In the genomic region with DNA sequence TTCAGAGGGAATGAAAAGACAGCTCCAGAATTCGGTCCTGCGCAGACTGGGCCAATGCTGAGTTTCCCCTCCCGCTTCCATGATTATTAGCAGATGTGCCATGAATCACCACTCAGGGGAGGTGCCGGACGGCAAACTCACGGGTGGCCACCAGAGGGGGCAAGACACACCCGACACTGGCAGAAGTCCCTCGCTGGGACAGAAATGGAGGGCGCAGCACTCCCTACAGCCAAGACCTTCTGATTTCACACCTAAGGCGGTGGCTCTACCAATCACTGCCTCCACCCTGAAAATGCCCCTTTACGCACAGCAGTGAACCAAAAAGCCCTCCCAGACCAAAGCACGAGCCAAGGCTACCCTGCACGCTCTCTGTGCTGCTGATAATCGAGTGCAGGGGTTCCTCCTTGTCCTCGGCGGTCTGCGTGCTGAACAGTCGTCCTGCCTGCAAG, we compare ENCODE assay signal across 8 cellular contexts. TPM values are rescaled to one million over a fixed set of nuclear protein-coding genes. Genes with fewer than 3 reads are reported as not detected.
DNase-seq lines count a peak whose midpoint lies in the region; ATAC-seq and TF ChIP-seq lines count a peak whose summit lies in the region.

No MANE protein-coding gene starts in this region.

- H3K27me3 Mint-ChIP-seq in activated naive CD8-positive, alpha-beta T cell treated with anti-CD3 and anti-CD28 coated beads for 36 hours, result no peaks in the 10 kb centered on the region

- H3K4me3 Mint-ChIP-seq in activated naive CD8-positive, alpha-beta T cell treated with anti-CD3 and anti-CD28 coated beads for 36 hours, result no peak overlapping the region

- H3K36me3 ChIP-seq in BLaER1 treated with 17β-estradiol and CSF1 and Interleukin-3, amounts not matched to agents 10 nM and 100 nM, result peaks cover 42 to 68% (median 58%) of the 10 kb centered on the region in 11 experiments
- H3K36me3 ChIP-seq in SU-DHL-6 (ENCODE audit: low read length), result peaks cover 12% of the 10 kb centered on the region; the same call in 1 of the 2 replicates
- no peaks in the 10 kb centered on the region for H3K36me3 ChIP-seq in parathyroid adenoma (ENCODE audit: control insufficient read depth, insufficient read depth, low read length)
- H3K36me3 ChIP-seq in thoracic aorta, result peaks cover 12% of the 10 kb centered on the region

- H3K27me3 ChIP-seq in BLaER1 treated with 17β-estradiol and CSF1 and Interleukin-3, amounts not matched to agents 10 nM and 100 nM, result no peaks in the 10 kb centered on the region; a peak in 2 of 22 replicates
- no peaks in the 10 kb centered on the region for H3K27me3 ChIP-seq in SU-DHL-6 (ENCODE audit: low read length)
- H3K27me3 ChIP-seq in parathyroid adenoma (ENCODE audit: control insufficient read depth, insufficient read depth, low read length), result no peaks in the 10 kb centered on the region
- H3K27me3 ChIP-seq in thoracic aorta (replicated peaks; ENCODE audit: insufficient read depth), result no peaks in the 10 kb centered on the region

- no peaks in the 10 kb centered on the region for H3K9me3 Mint-ChIP-seq in activated naive CD8-positive, alpha-beta T cell treated with anti-CD3 and anti-CD28 coated beads for 36 hours

- TF ChIP-seq POLR2A in NB4 (IDR thresholded peaks at IDR 0.05; ENCODE audit: extremely low read depth, insufficient read length), result no peak

- H4K20me1 ChIP-seq in BLaER1 treated with 17β-estradiol and CSF1 and Interleukin-3, amounts not matched to agents 10 nM and 100 nM, result peaks cover 0 to 76% (median 57%) of the 10 kb centered on the region in 11 experiments; a peak in 21 of 22 replicates
- H4K20me1 ChIP-seq in SU-DHL-6 (ENCODE audit: low read depth, low read length), result no peaks in the 10 kb centered on the region

- H3K4me2 ChIP-seq in BLaER1 treated with 17β-estradiol and CSF1 and Interleukin-3, amounts not matched to agents 10 nM and 100 nM, result peak overlapping the region; percentile 39 to 80 (median 60)
- H3K4me2 ChIP-seq in SU-DHL-6 (ENCODE audit: low read depth, low read length, poor library complexity, severe bottlenecking) (no peak overlapping the region), parathyroid adenoma (ENCODE audit: low read length) (no peak overlapping the region)

- H3K4me3 ChIP-seq in BLaER1 treated with 17β-estradiol and CSF1 and Interleukin-3, amounts not matched to agents 10 nM and 100 nM, result no peak overlapping the region
- H3K4me3 ChIP-seq in NB4 (ENCODE audit: low read depth, low read length), result no peak overlapping the region
- no peak overlapping the region for H3K4me3 ChIP-seq in SU-DHL-6 (ENCODE audit: insufficient read depth, low read length, poor library complexity, severe bottlenecking)
- H3K4me3 ChIP-seq in parathyroid adenoma (ENCODE audit: low read depth, low read length), result no peak overlapping the region
- peak overlapping the region; percentile 67 for H3K4me3 ChIP-seq in thoracic aorta

- no peaks in the 10 kb centered on the region for H3K9me2 ChIP-seq in SU-DHL-6 (replicated peaks; ENCODE audit: insufficient read depth, low read length)

- peak; percentile 83 for DNase-seq in NB4 (ENCODE audit: low read depth)
- peak; percentile 82 for DNase-seq in activated naive CD8-positive, alpha-beta T cell treated with anti-CD3 and anti-CD28 coated beads for 36 hours
- DNase-seq in head of caudate nucleus, result peak; percentile 84 to 97 (median 94)
- DNase-seq in thoracic aorta (ENCODE audit: low spot score), result peak; percentile 71

- intact Hi-C loops in head of caudate nucleus (cut with DNase I), result loop anchor here (5.0 kb wide), 1 partner anchor 187 kb away; no protein-coding TSS in a partner anchor

- H3K36me3 Mint-ChIP-seq in activated naive CD8-positive, alpha-beta T cell treated with anti-CD3 and anti-CD28 coated beads for 36 hours, result peaks cover 35% of the 10 kb centered on the region

- no peaks in the 10 kb centered on the region for H3K9me3 ChIP-seq in BLaER1 treated with 17β-estradiol and CSF1 and Interleukin-3, amounts not matched to agents 10 nM and 100 nM (replicated peaks in 1 of 11)
- H3K9me3 ChIP-seq in SU-DHL-6 (ENCODE audit: insufficient read depth, low read length) (no peaks in the 10 kb centered on the region), parathyroid adenoma (ENCODE audit: control insufficient read depth, low read length) (no peaks in the 10 kb centered on the region), thoracic aorta (no peaks in the 10 kb centered on the region)

- TF ChIP-seq CTCF in NB4 (IDR thresholded peaks at IDR 0.05; ENCODE audit: low read depth, low read length) (peak; percentile 72), SU-DHL-6 (IDR thresholded peaks at IDR 0.05; ENCODE audit: insufficient read depth, low read length, poor library complexity, severe bottlenecking) (peak; percentile 96), parathyroid adenoma (IDR thresholded peaks at IDR 0.05) (peak; percentile 91), thoracic aorta (IDR thresholded peaks at IDR 0.05) (peak; percentile 95)

- no peak overlapping the region for H3K9ac ChIP-seq in BLaER1 treated with 17β-estradiol and CSF1 and Interleukin-3, amounts not matched to agents 10 nM and 100 nM
- H3K9ac ChIP-seq in SU-DHL-6 (ENCODE audit: low read length) (no peak overlapping the region), parathyroid adenoma (no peak overlapping the region)

- no peak overlapping the region for H2AFZ ChIP-seq in SU-DHL-6 (ENCODE audit: low read depth, low read length, severe bottlenecking)
- peak overlapping the region; percentile 70 for H2AFZ ChIP-seq in parathyroid adenoma

- peaks cover 20% of the 10 kb centered on the region for H3K4me1 Mint-ChIP-seq in activated naive CD8-positive, alpha-beta T cell treated with anti-CD3 and anti-CD28 coated beads for 36 hours

- H3K4me1 ChIP-seq in BLaER1 treated with 17β-estradiol and CSF1 and Interleukin-3, amounts not matched to agents 10 nM and 100 nM, result peaks cover 13 to 24% (median 16%) of the 10 kb centered on the region in 10 experiments
- H3K4me1 ChIP-seq in parathyroid adenoma (peaks cover 8% of the 10 kb centered on the region), thoracic aorta (ENCODE audit: control insufficient read depth in 1 of 2, low read depth in 2 of 2) (peaks cover 5 to 13% of the 10 kb centered on the region in 2 donors)

- H3F3A ChIP-seq in SU-DHL-6 (ENCODE audit: insufficient read depth), result no peaks in the 10 kb centered on the region

- peaks cover 17% of the 10 kb centered on the region; the same call in 1 of the 2 replicates for H3K79me2 ChIP-seq in SU-DHL-6 (ENCODE audit: insufficient read depth, low read length)
- H3K79me2 ChIP-seq in parathyroid adenoma, result peaks cover 2% of the 10 kb centered on the region

- H3K27ac ChIP-seq in BLaER1 treated with 17β-estradiol and CSF1 and Interleukin-3, amounts not matched to agents 10 nM and 100 nM, result no peak overlapping the region
- no peak overlapping the region for H3K27ac ChIP-seq in SU-DHL-6 (ENCODE audit: low read depth, low read length)
- no peak overlapping the region for H3K27ac ChIP-seq in parathyroid adenoma
- H3K27ac ChIP-seq in thoracic aorta, result peak overlapping the region in 1 of 2 donors; percentile 53

- ATAC-seq in GM21423 (IDR thresholded peaks at IDR 0.05; ENCODE audit: unreplicated experiment), result peak; percentile 78
- ATAC-seq in thoracic aorta (ENCODE audit: insufficient number of reproducible peaks, low FRiP score, low read depth), result peak; percentile 94

- H3K27ac Mint-ChIP-seq in activated naive CD8-positive, alpha-beta T cell treated with anti-CD3 and anti-CD28 coated beads for 36 hours, result peak overlapping the region; percentile 44

RNA-seq across cellular contexts. Expression of a gene that starts 26.8 kb away (rescaled TPM):
- total RNA-seq in activated naive CD8-positive, alpha-beta T cell treated with anti-CD3 and anti-CD28 coated beads for 36 hours, result 100 to 1,000 TPM; 366 to 377 TPM
- 10 to 100 TPM; 33.2 to 51.1 TPM for total RNA-seq in thoracic aorta

RNA-seq across cellular contexts. Expression of a gene that starts 36.0 kb away (rescaled TPM):
- total RNA-seq in activated naive CD8-positive, alpha-beta T cell treated with anti-CD3 and anti-CD28 coated beads for 36 hours, result 1 to 10 TPM; 4.6 to 5.8 TPM
- total RNA-seq in thoracic aorta, result 10 to 100 TPM; 17.4 to 22.9 TPM

Comparison
In these comparisons a context has a peak if more than half of its experiments do, and no peak if none do; other contexts are left out.
1. H3K4me2 ChIP-seq: peak in BLaER1 treated with 17β-estradiol and CSF1 and Interleukin-3, amounts not matched to agents 10 nM and 100 nM (11 of 11); none in SU-DHL-6 (single experiment) and parathyroid adenoma (single experiment).
2. RNA of a gene that starts 26.8 kb away (total RNA-seq): 366 to 377 TPM in activated naive CD8-positive, alpha-beta T cell treated with anti-CD3 and anti-CD28 coated beads for 36 hours; 33.2 to 51.1 TPM in thoracic aorta; every median in the first group is over 4 times any median in the second.
3. Peak in every context shown above with its lines, with median percentiles within 50 percentile points of each other: DNase-seq and CTCF ChIP-seq.